Comparison of ENCODE assay signal across 8 cellular contexts in the genomic region with DNA sequence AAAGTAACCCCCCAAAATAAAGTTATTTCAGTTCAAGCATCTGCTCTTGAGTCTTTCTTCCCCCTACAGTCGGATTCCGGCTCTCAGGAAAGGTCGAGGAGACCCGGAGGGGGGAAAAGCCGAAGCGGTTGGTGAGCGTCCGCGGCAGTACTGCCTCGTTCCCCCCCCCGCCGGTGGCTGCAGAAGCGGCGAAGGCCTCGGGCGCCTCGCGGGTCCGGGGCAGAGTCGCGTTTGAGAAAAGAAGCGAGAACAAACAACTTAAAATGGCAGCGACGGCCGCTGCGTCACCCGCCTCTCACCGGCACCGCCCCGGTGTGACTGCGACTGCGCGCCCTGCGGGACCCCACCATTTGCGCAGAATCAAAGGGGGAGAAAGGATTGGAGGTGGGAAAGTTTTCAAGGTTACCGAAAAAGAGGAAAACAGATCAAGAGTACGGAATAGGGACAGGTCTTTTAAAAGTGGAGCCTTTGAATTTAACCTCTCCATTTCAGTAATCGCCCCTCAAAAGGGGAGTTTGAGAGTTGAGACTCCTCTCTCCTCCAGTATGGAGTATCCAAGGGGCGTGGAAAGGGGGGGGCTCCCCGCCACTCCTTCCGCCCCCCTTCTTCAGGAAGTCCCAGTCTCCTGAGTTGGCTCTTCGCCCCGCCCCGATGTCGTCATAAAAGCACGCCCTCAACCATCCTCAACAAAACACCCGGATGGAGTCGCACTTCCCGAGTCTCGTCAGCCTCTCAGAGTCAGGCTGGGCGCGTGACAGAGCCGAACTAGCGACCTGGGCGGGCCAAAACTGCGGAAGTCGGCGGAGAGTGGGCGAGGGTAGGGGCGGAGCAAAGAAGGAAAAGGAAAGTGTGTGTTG. TPM values are rescaled to one million over a fixed set of nuclear protein-coding genes. Genes with fewer than 3 reads are reported as not detected.
A peak's percentile ranks its signal among the peaks of the same experiment; 100 is the strongest.
DNase-seq lines count a peak whose midpoint lies in the region; ATAC-seq, FAIRE-seq and TF ChIP-seq lines count a peak whose summit lies in the region.

No MANE protein-coding gene starts in this region.

- H3K79me2 ChIP-seq in HepG2 (ENCODE audit: insufficient read depth, low read length): peaks cover 47% of the 10 kb centered on the region

- peaks cover 51% of the 10 kb centered on the region for H3K4me1 Mint-ChIP-seq in CD4-positive, alpha-beta T cell (ENCODE audit: low read depth)
- peaks cover 32% of the 10 kb centered on the region for H3K4me1 Mint-ChIP-seq in activated CD4-positive, alpha-beta memory T cell treated with anti-CD3 and anti-CD28 coated beads for 36 hours (ENCODE audit: low read depth)

- in situ Hi-C loops in HepG2 (cut with HindIII; ENCODE audit: extremely low pct_ligation_motif_present, low pct_unique_long_range_greater_than_20kb): no loop called here

- peak overlapping the region; percentile 96 for H3K4me2 ChIP-seq in HepG2 (ENCODE audit: low read depth, low read length)

- H3K4me3 Mint-ChIP-seq in CD4-positive, alpha-beta T cell: peak overlapping the region; percentile 92
- peak overlapping the region; percentile 100 for H3K4me3 Mint-ChIP-seq in activated CD4-positive, alpha-beta memory T cell treated with anti-CD3 and anti-CD28 coated beads for 36 hours

- H3K27ac ChIP-seq in CD4-positive, alpha-beta T cell (ENCODE audit: low read depth, low read length): peak overlapping the region; percentile 100
- peak overlapping the region; percentile 94 for H3K27ac ChIP-seq in HepG2 (ENCODE audit: extremely low read length, insufficient read depth, low read length)

- H3K36me3 ChIP-seq in HepG2 (replicated peaks in 1 of 2; ENCODE audit: control insufficient read depth in 1 of 2, insufficient read depth in 2 of 2, low read length in 2 of 2): peaks cover 1 to 8% of the 10 kb centered on the region in 2 experiments; a peak in 3 of 5 replicates

- peak; percentile 98 for TF ChIP-seq POLR2A in HepG2 (IDR thresholded peaks at IDR 0.05; ENCODE audit: insufficient read depth in 1 of 2, low read depth in 2 of 2, low read length in 2 of 2)

- peak; percentile 99 to 100 (median 100) for DNase-seq in CD4-positive, alpha-beta T cell
- peak; percentile 100 for DNase-seq in NCI-H82 (lab: John Stamatoyannopoulos, UW)
- DNase-seq in activated CD4-positive, alpha-beta memory T cell treated with anti-CD3 and anti-CD28 coated beads for 36 hours: peak; percentile 100
- DNase-seq in dermis microvascular lymphatic vessel endothelial cell (ENCODE audit: low read depth in 2 of 2): peak; percentile 99 to 100
- DNase-seq in HepG2 (ENCODE audit: low spot score): peak; percentile 100
- DNase-seq in stimulated activated CD4-positive, alpha-beta T cell treated with anti-CD3 and anti-CD28 coated beads, Interleukin-2, amount 100 ng/mL, for 48 hours: peak; percentile 97 to 99

- WGBS in HepG2 (ENCODE audit: low lambda C conversion rate): under 1% methylated on average over 54 of the region's 60 CpGs

- H4K20me1 ChIP-seq in HepG2 (ENCODE audit: insufficient read depth, low read length): peaks cover 37% of the 10 kb centered on the region

- TF ChIP-seq CTCF in CD4-positive, alpha-beta T cell (IDR thresholded peaks at IDR 0.05): no peak
- peak; percentile 30 for TF ChIP-seq CTCF in HepG2 (CRISPR knock-in tag; IDR thresholded peaks at IDR 0.05)

- CTCF ChIA-PET in CD4-positive, alpha-beta T cell (lab: Charles Lee): interaction anchor here (1.5 to 2.1 kb wide), 3 partner anchors 46 to 140 kb away, joined by 3 to 11 read pairs (median 6); partner anchors contain the start of genes ACOT13 and TDP2
- CTCF ChIA-PET in activated CD4-positive, alpha-beta memory T cell treated with anti-CD3 and anti-CD28 coated beads for 36 hours (lab: Charles Lee): interaction anchor here (0.6 to 1.7 kb wide), 6 partner anchors 11 to 141 kb away, joined by 3 to 7 read pairs (median 4); no protein-coding TSS in a partner anchor
- CTCF ChIA-PET in HepG2 (lab: Yijun Ruan, JAX; ENCODE audit: low intra/inter-chr PET ratio, low total read pairs): no interaction called here

- no peaks in the 10 kb centered on the region for H3K27me3 ChIP-seq in CD4-positive, alpha-beta T cell (ENCODE audit: control insufficient read depth, insufficient read depth, low read length)
- no peaks in the 10 kb centered on the region; a peak in 1 of 5 replicates for H3K27me3 ChIP-seq in HepG2 (ENCODE audit: control insufficient read depth in 1 of 2, insufficient read depth in 2 of 2, low read length in 2 of 2)

- no peaks in the 10 kb centered on the region for H3K9me3 ChIP-seq in CD4-positive, alpha-beta T cell (ENCODE audit: control insufficient read depth, low read length)
- H3K9me3 ChIP-seq in HepG2 (ENCODE audit: low read length): no peaks in the 10 kb centered on the region

- peak; percentile 84 for ATAC-seq in CD4-positive, alpha-beta T cell (ENCODE audit: poor library complexity)
- peak; percentile 80 for ATAC-seq in GM19452 (IDR thresholded peaks at IDR 0.05; ENCODE audit: unreplicated experiment)
- ATAC-seq in HG03575 (IDR thresholded peaks at IDR 0.05; ENCODE audit: extremely low read depth, insufficient number of reproducible peaks, low FRiP score, unreplicated experiment): peak; percentile 53
- ATAC-seq in HepG2: peak; percentile 96

- peak overlapping the region; percentile 90 to 99 (median 97) for H3K4me3 ChIP-seq in HepG2 (replicated peaks in 1 of 3; ENCODE audit: insufficient read depth in 1 of 3, low read depth in 2 of 3, low read length in 3 of 3)

- POLR2A ChIA-PET in CD4-positive, alpha-beta T cell (lab: Charles Lee): interaction anchor here (0.6 to 3.7 kb wide), 18 partner anchors 14 to 720 kb away, joined by 3 to 42 read pairs (median 5); partner anchors contain the start of genes ACOT13, ALDH5A1, GMNN and KIAA0319
- POLR2A ChIA-PET in activated CD4-positive, alpha-beta memory T cell treated with anti-CD3 and anti-CD28 coated beads for 36 hours (lab: Charles Lee): interaction anchor here (1.1 to 3.4 kb wide), 7 partner anchors 11 to 75 kb away, joined by 3 to 26 read pairs (median 10); partner anchors contain the start of genes ACOT13, GMNN, KIAA0319 and TDP2
- POLR2A ChIA-PET in HepG2 (lab: Yijun Ruan, JAX): interaction anchor here (0.6 to 2.1 kb wide), 23 partner anchors 8 to 1325 kb away, joined by 3 to 22 read pairs (median 5); partner anchors contain the start of genes ACOT13, ALDH5A1, GMNN and TDP2

- H3K9ac ChIP-seq in HepG2 (ENCODE audit: insufficient read depth, low read depth, low read length): peak overlapping the region; percentile 99

- TF ChIP-seq EP300 in HepG2 (IDR thresholded peaks at IDR 0.05; ENCODE audit: low read depth in 2 of 2, low read length in 2 of 2) (peak; percentile 34 to 59; a peak in 3 of 4 replicates), HepG2 (CRISPR knock-in tag; IDR thresholded peaks at IDR 0.05; ENCODE audit: borderline replicate concordance) (no peak)

- no peaks in the 10 kb centered on the region for H3K27me3 Mint-ChIP-seq in CD4-positive, alpha-beta T cell
- peaks cover 1% of the 10 kb centered on the region for H3K27me3 Mint-ChIP-seq in activated CD4-positive, alpha-beta memory T cell treated with anti-CD3 and anti-CD28 coated beads for 36 hours

- FAIRE-seq in HepG2 (lab: Jason Lieb, UNC): peak; percentile 89

- no TSS peak for BruUV-seq in HepG2 (replicated peaks; lab: Mats Ljungman, UMichigan)

- intact Hi-C loops in CD4-positive, alpha-beta T cell (cut with DNase I, micrococcal nuclease): loop anchor here (1.0 to 5.0 kb wide), 4 partner anchors 53 to 296 kb away; partner anchors contain the start of gene GMNN (in 1 of the 2)
- intact Hi-C loops in activated CD4-positive, alpha-beta memory T cell treated with anti-CD3 and anti-CD28 coated beads for 36 hours (cut with micrococcal nuclease): loop anchor here (1.0 to 5.0 kb wide), 7 partner anchors 22 to 417 kb away; partner anchors contain the start of genes KIAA0319 and TDP2
- intact Hi-C loops in HepG2 (cut with micrococcal nuclease; ENCODE audit: unreplicated experiment): loop anchor here (1.0 to 2.0 kb wide), 2 partner anchors 54 kb away; partner anchors contain the start of genes ACOT13 and TDP2

- H2AFZ ChIP-seq in HepG2 (ENCODE audit: low read length): peak overlapping the region; percentile 97

- H3K4me1 ChIP-seq in HepG2 (ENCODE audit: insufficient read depth, low read length): peaks cover 34% of the 10 kb centered on the region

- H3K9me3 Mint-ChIP-seq in CD4-positive, alpha-beta T cell: no peaks in the 10 kb centered on the region
- H3K9me3 Mint-ChIP-seq in activated CD4-positive, alpha-beta memory T cell treated with anti-CD3 and anti-CD28 coated beads for 36 hours: no peaks in the 10 kb centered on the region

- peak overlapping the region; percentile 94 for H3K27ac Mint-ChIP-seq in CD4-positive, alpha-beta T cell
- H3K27ac Mint-ChIP-seq in activated CD4-positive, alpha-beta memory T cell treated with anti-CD3 and anti-CD28 coated beads for 36 hours: peak overlapping the region; percentile 99

- peaks cover 56% of the 10 kb centered on the region for H3K36me3 Mint-ChIP-seq in CD4-positive, alpha-beta T cell (ENCODE audit: low read depth)
- peaks cover 40% of the 10 kb centered on the region for H3K36me3 Mint-ChIP-seq in activated CD4-positive, alpha-beta memory T cell treated with anti-CD3 and anti-CD28 coated beads for 36 hours

- TF ChIP-seq RAD21 in HepG2 (CRISPR knock-in tag; IDR thresholded peaks at IDR 0.05): peak; percentile 52

RNA-seq across cellular contexts. Expression of gene C6orf62, which starts 1.9 kb away (rescaled TPM):
- 100 to 1,000 TPM; 108 to 111 TPM for total RNA-seq in CD4-positive, alpha-beta T cell
- total RNA-seq in activated CD4-positive, alpha-beta memory T cell treated with anti-CD3 and anti-CD28 coated beads for 36 hours: 100 to 1,000 TPM; 130 to 134 TPM
- total RNA-seq in dermis microvascular lymphatic vessel endothelial cell (103 and 104 TPM in 2 replicates), HepG2 (2016; rRNA removed; fragmentation: Illumina TruSeq; extraction: Trizol) (90.4 and 135 TPM in 2 replicates)
- 24.8 and 26.7 TPM in 2 replicates for total RNA-seq in HepG2 (2016; cell fraction: cytosol; rRNA removed; fragmentation: Illumina TruSeq; extraction: Trizol; ENCODE audit: low read depth)
- 89.3 and 123 TPM in 2 replicates for total RNA-seq in HepG2 (2016; cell fraction: insoluble cytoplasmic fraction; rRNA removed; fragmentation: Illumina TruSeq; extraction: Trizol)
- 130 and 133 TPM in 2 replicates for total RNA-seq in HepG2 (2016; cell fraction: membrane; rRNA removed; fragmentation: Illumina TruSeq; extraction: Trizol)
- 66.3 and 75.0 TPM in 2 replicates for total RNA-seq in HepG2 (2016; cell fraction: nucleus; rRNA removed; fragmentation: Illumina TruSeq; extraction: Trizol)
- polyA plus RNA-seq in HepG2 (2011; rRNA removed): 54.8 and 55.6 TPM in 2 replicates
- polyA plus RNA-seq in HepG2 (2011; cell fraction: cytosol; rRNA removed): 18.8 and 39.1 TPM in 2 replicates
- polyA plus RNA-seq in HepG2 (2011; cell fraction: nucleus; rRNA removed): 24.8 and 28.1 TPM in 2 replicates
- 49.0 and 57.3 TPM in 2 replicates for polyA plus RNA-seq in HepG2 (2012)
- 13.5 and 14.0 TPM in 2 replicates for polyA plus RNA-seq in HepG2 (2016; cell fraction: cytosol; fragmentation: Illumina TruSeq; extraction: Trizol; ENCODE audit: low read depth)
- 91.3 and 99.8 TPM in 2 replicates for polyA plus RNA-seq in HepG2 (2016; cell fraction: insoluble cytoplasmic fraction; fragmentation: Illumina TruSeq; extraction: Trizol; ENCODE audit: low read depth)
- 58.3 and 65.2 TPM in 2 replicates for polyA plus RNA-seq in HepG2 (2016; cell fraction: membrane; fragmentation: Illumina TruSeq; extraction: Trizol; ENCODE audit: low read depth)
- polyA plus RNA-seq in HepG2 (2016; cell fraction: nucleus; fragmentation: Illumina TruSeq; extraction: Trizol; ENCODE audit: insufficient read depth, low read depth): 80.5 and 88.9 TPM in 2 replicates
- polyA minus RNA-seq in HepG2 (2011; rRNA and poly(A)+ RNA removed; ENCODE audit: low replicate concordance): 48.0 and 61.4 TPM in 2 replicates
- polyA minus RNA-seq in HepG2 (2011; cell fraction: cytosol; rRNA and poly(A)+ RNA removed): 47.3 and 69.6 TPM in 2 replicates
- polyA minus RNA-seq in HepG2 (2011; cell fraction: nucleus; rRNA and poly(A)+ RNA removed): 76.8 and 83.0 TPM in 2 replicates

RNA-seq across cellular contexts. Expression of gene GMNN, which starts 53.9 kb away (rescaled TPM):
- total RNA-seq in CD4-positive, alpha-beta T cell: 10 to 100 TPM; 10.1 to 10.5 TPM
- total RNA-seq in activated CD4-positive, alpha-beta memory T cell treated with anti-CD3 and anti-CD28 coated beads for 36 hours: 10 to 100 TPM; 76.5 to 77.4 TPM
- total RNA-seq in dermis microvascular lymphatic vessel endothelial cell (11.9 and 16.8 TPM in 2 replicates), HepG2 (2016; rRNA removed; fragmentation: Illumina TruSeq; extraction: Trizol) (154 and 228 TPM in 2 replicates)
- 56.6 and 64.1 TPM in 2 replicates for total RNA-seq in HepG2 (2016; cell fraction: cytosol; rRNA removed; fragmentation: Illumina TruSeq; extraction: Trizol; ENCODE audit: low read depth)
- total RNA-seq in HepG2 (2016; cell fraction: insoluble cytoplasmic fraction; rRNA removed; fragmentation: Illumina TruSeq; extraction: Trizol): 154 and 231 TPM in 2 replicates
- 68.9 and 73.8 TPM in 2 replicates for total RNA-seq in HepG2 (2016; cell fraction: membrane; rRNA removed; fragmentation: Illumina TruSeq; extraction: Trizol)
- total RNA-seq in HepG2 (2016; cell fraction: nucleus; rRNA removed; fragmentation: Illumina TruSeq; extraction: Trizol): 108 and 117 TPM in 2 replicates
- 41.6 and 61.8 TPM in 2 replicates for polyA plus RNA-seq in HepG2 (2011; rRNA removed)
- 38.6 and 39.1 TPM in 2 replicates for polyA plus RNA-seq in HepG2 (2011; cell fraction: cytosol; rRNA removed)
- polyA plus RNA-seq in HepG2 (2011; cell fraction: nucleus; rRNA removed): 27.0 and 29.5 TPM in 2 replicates
- 64.4 and 82.5 TPM in 2 replicates for polyA plus RNA-seq in HepG2 (2012)
- 38.2 and 45.0 TPM in 2 replicates for polyA plus RNA-seq in HepG2 (2016; cell fraction: cytosol; fragmentation: Illumina TruSeq; extraction: Trizol; ENCODE audit: low read depth)
- polyA plus RNA-seq in HepG2 (2016; cell fraction: insoluble cytoplasmic fraction; fragmentation: Illumina TruSeq; extraction: Trizol; ENCODE audit: low read depth): 256 and 266 TPM in 2 replicates
- polyA plus RNA-seq in HepG2 (2016; cell fraction: membrane; fragmentation: Illumina TruSeq; extraction: Trizol; ENCODE audit: low read depth): 43.5 and 50.5 TPM in 2 replicates
- polyA plus RNA-seq in HepG2 (2016; cell fraction: nucleus; fragmentation: Illumina TruSeq; extraction: Trizol; ENCODE audit: insufficient read depth, low read depth): 137 and 150 TPM in 2 replicates
- polyA minus RNA-seq in HepG2 (2011; rRNA and poly(A)+ RNA removed; ENCODE audit: low replicate concordance): 38.8 and 71.1 TPM in 2 replicates
- polyA minus RNA-seq in HepG2 (2011; cell fraction: cytosol; rRNA and poly(A)+ RNA removed): 28.4 and 37.2 TPM in 2 replicates
- 67.4 and 86.9 TPM in 2 replicates for polyA minus RNA-seq in HepG2 (2011; cell fraction: nucleus; rRNA and poly(A)+ RNA removed)

RNA-seq across cellular contexts. Expression of gene ACOT13, which starts 54.0 kb away (rescaled TPM):
- 1 to 10 TPM; 1.5 TPM for total RNA-seq in CD4-positive, alpha-beta T cell
- total RNA-seq in activated CD4-positive, alpha-beta memory T cell treated with anti-CD3 and anti-CD28 coated beads for 36 hours: 10 to 100 TPM; 33.7 to 35.9 TPM
- 3.7 and 4.4 TPM in 2 replicates for total RNA-seq in dermis microvascular lymphatic vessel endothelial cell
- 31.5 and 50.9 TPM in 2 replicates for total RNA-seq in HepG2 (2016; rRNA removed; fragmentation: Illumina TruSeq; extraction: Trizol)
- total RNA-seq in HepG2 (2016; cell fraction: cytosol; rRNA removed; fragmentation: Illumina TruSeq; extraction: Trizol; ENCODE audit: low read depth): 6.6 and 8.6 TPM in 2 replicates
- total RNA-seq in HepG2 (2016; cell fraction: insoluble cytoplasmic fraction; rRNA removed; fragmentation: Illumina TruSeq; extraction: Trizol): 33.5 and 52.4 TPM in 2 replicates
- total RNA-seq in HepG2 (2016; cell fraction: membrane; rRNA removed; fragmentation: Illumina TruSeq; extraction: Trizol): 15.3 and 16.7 TPM in 2 replicates
- 8.2 and 8.5 TPM in 2 replicates for total RNA-seq in HepG2 (2016; cell fraction: nucleus; rRNA removed; fragmentation: Illumina TruSeq; extraction: Trizol)
- polyA plus RNA-seq in HepG2 (2011; rRNA removed): 37.5 and 45.1 TPM in 2 replicates
- polyA plus RNA-seq in HepG2 (2011; cell fraction: cytosol; rRNA removed): 15.1 and 22.8 TPM in 2 replicates
- 6.6 and 7.0 TPM in 2 replicates for polyA plus RNA-seq in HepG2 (2011; cell fraction: nucleus; rRNA removed)
- polyA plus RNA-seq in HepG2 (2012): 33.4 and 56.4 TPM in 2 replicates
- polyA plus RNA-seq in HepG2 (2016; cell fraction: cytosol; fragmentation: Illumina TruSeq; extraction: Trizol; ENCODE audit: low read depth): 13.4 and 16.5 TPM in 2 replicates
- 53.6 and 58.5 TPM in 2 replicates for polyA plus RNA-seq in HepG2 (2016; cell fraction: insoluble cytoplasmic fraction; fragmentation: Illumina TruSeq; extraction: Trizol; ENCODE audit: low read depth)
- polyA plus RNA-seq in HepG2 (2016; cell fraction: membrane; fragmentation: Illumina TruSeq; extraction: Trizol; ENCODE audit: low read depth): 16.5 and 18.7 TPM in 2 replicates
- 21.0 and 21.1 TPM in 2 replicates for polyA plus RNA-seq in HepG2 (2016; cell fraction: nucleus; fragmentation: Illumina TruSeq; extraction: Trizol; ENCODE audit: insufficient read depth, low read depth)
- polyA minus RNA-seq in HepG2 (2011; rRNA and poly(A)+ RNA removed; ENCODE audit: low replicate concordance): 3.0 and 5.1 TPM in 2 replicates
- polyA minus RNA-seq in HepG2 (2011; cell fraction: cytosol; rRNA and poly(A)+ RNA removed): 6.4 and 9.3 TPM in 2 replicates
- 4.5 and 6.3 TPM in 2 replicates for polyA minus RNA-seq in HepG2 (2011; cell fraction: nucleus; rRNA and poly(A)+ RNA removed)

RNA-seq across cellular contexts. Expression of gene TDP2, which starts 54.1 kb away (rescaled TPM):
- 10 to 100 TPM; 63.9 to 64.6 TPM for total RNA-seq in CD4-positive, alpha-beta T cell
- total RNA-seq in activated CD4-positive, alpha-beta memory T cell treated with anti-CD3 and anti-CD28 coated beads for 36 hours: 10 to 100 TPM; 47.5 to 48.6 TPM
- 18.0 and 20.0 TPM in 2 replicates for total RNA-seq in dermis microvascular lymphatic vessel endothelial cell
- 42.6 and 73.1 TPM in 2 replicates for total RNA-seq in HepG2 (2016; rRNA removed; fragmentation: Illumina TruSeq; extraction: Trizol)
- 10.2 and 10.8 TPM in 2 replicates for total RNA-seq in HepG2 (2016; cell fraction: cytosol; rRNA removed; fragmentation: Illumina TruSeq; extraction: Trizol; ENCODE audit: low read depth)
- total RNA-seq in HepG2 (2016; cell fraction: insoluble cytoplasmic fraction; rRNA removed; fragmentation: Illumina TruSeq; extraction: Trizol): 42.3 and 70.9 TPM in 2 replicates
- total RNA-seq in HepG2 (2016; cell fraction: membrane; rRNA removed; fragmentation: Illumina TruSeq; extraction: Trizol): 31.3 and 32.0 TPM in 2 replicates
- total RNA-seq in HepG2 (2016; cell fraction: nucleus; rRNA removed; fragmentation: Illumina TruSeq; extraction: Trizol): 42.3 and 44.0 TPM in 2 replicates
- 28.5 and 30.5 TPM in 2 replicates for polyA plus RNA-seq in HepG2 (2011; rRNA removed)
- 15.3 and 20.6 TPM in 2 replicates for polyA plus RNA-seq in HepG2 (2011; cell fraction: cytosol; rRNA removed)
- 22.8 and 29.8 TPM in 2 replicates for polyA plus RNA-seq in HepG2 (2011; cell fraction: nucleus; rRNA removed)
- 41.8 and 51.0 TPM in 2 replicates for polyA plus RNA-seq in HepG2 (2012)
- 10.0 and 11.4 TPM in 2 replicates for polyA plus RNA-seq in HepG2 (2016; cell fraction: cytosol; fragmentation: Illumina TruSeq; extraction: Trizol; ENCODE audit: low read depth)
- polyA plus RNA-seq in HepG2 (2016; cell fraction: insoluble cytoplasmic fraction; fragmentation: Illumina TruSeq; extraction: Trizol; ENCODE audit: low read depth): 109 and 114 TPM in 2 replicates
- polyA plus RNA-seq in HepG2 (2016; cell fraction: membrane; fragmentation: Illumina TruSeq; extraction: Trizol; ENCODE audit: low read depth): 29.1 and 29.5 TPM in 2 replicates
- 64.6 and 67.4 TPM in 2 replicates for polyA plus RNA-seq in HepG2 (2016; cell fraction: nucleus; fragmentation: Illumina TruSeq; extraction: Trizol; ENCODE audit: insufficient read depth, low read depth)
- polyA minus RNA-seq in HepG2 (2011; rRNA and poly(A)+ RNA removed; ENCODE audit: low replicate concordance): 12.8 and 18.3 TPM in 2 replicates
- polyA minus RNA-seq in HepG2 (2011; cell fraction: cytosol; rRNA and poly(A)+ RNA removed): 12.9 and 13.3 TPM in 2 replicates
- polyA minus RNA-seq in HepG2 (2011; cell fraction: nucleus; rRNA and poly(A)+ RNA removed): 50.3 and 64.9 TPM in 2 replicates

Comparison
In these comparisons a context has a peak if more than half of its experiments do, and no peak if none do; other contexts are left out.
1. Peak in every context shown above with its lines: DNase-seq, ATAC-seq, H3K4me3 ChIP-seq and H3K27ac ChIP-seq.